8 cellular contexts compared by ENCODE assay signal in genomic region chr1:152036316-152037216, GRCh38. TPM values are rescaled to one million over a fixed set of nuclear protein-coding genes. Genes with fewer than 3 reads are reported as not detected.
DNase-seq lines count a peak whose midpoint lies in the region; ATAC-seq, FAIRE-seq and TF ChIP-seq lines count a peak whose summit lies in the region.

Gene S100A11 (minus strand): TSS chr1:152037004. CDS start chr1:152036915, 89 bp downstream.

- CTCF ChIA-PET in activated CD4-positive, alpha-beta memory T cell treated with anti-CD3 and anti-CD28 coated beads for 36 hours (lab: Charles Lee) = interaction anchor here (0.6 to 6.4 kb wide), 10 partner anchors 10 to 423 kb away, joined by 3 to 78 read pairs (median 12); no protein-coding TSS in a partner anchor

- TF ChIP-seq CTCF in dorsolateral prefrontal cortex (IDR thresholded peaks at IDR 0.05 in 54 of 56, conservative IDR thresholded peaks at IDR 0.05 in 2 of 56; ENCODE audit: low read depth in 1 of 56, partially characterized antibody in 56 of 56) = no peak
- no peak for TF ChIP-seq CTCF in lower leg skin (IDR thresholded peaks at IDR 0.05)

- no peak for FAIRE-seq in H54 (lab: Jason Lieb, UNC)

- POLR2A ChIA-PET in activated CD4-positive, alpha-beta memory T cell treated with anti-CD3 and anti-CD28 coated beads for 36 hours (lab: Charles Lee) = interaction anchor here (0.6 to 5.1 kb wide), 8 partner anchors 8 to 274 kb away, joined by 3 to 62 read pairs (median 4); partner anchors contain the start of gene MRPL9

- DNase-seq in D341Med (ENCODE audit: low spot score) (peak; percentile 55), H54 (ENCODE audit: insufficient read length, low spot score) (peak; percentile 67), NCI-H510A (lab: John Stamatoyannopoulos, UW) (peak; percentile 65), dorsolateral prefrontal cortex (peak in 8 of 10 donors; percentile 25 to 72 (median 44)), lower leg skin (ENCODE audit: low spot score in 2 of 2) (peak; percentile 92 to 98)
- DNase-seq in activated CD4-positive, alpha-beta memory T cell treated with anti-CD3 and anti-CD28 coated beads for 36 hours = peak; percentile 91
- peak; percentile 56 to 87 (median 61) for DNase-seq in stimulated activated CD4-positive, alpha-beta T cell treated with anti-CD3 and anti-CD28 coated beads, TNF-alpha, amount 100 ng/mL, for 24 hours (ENCODE audit: low read depth in 3 of 3)

- H3K27ac Mint-ChIP-seq in activated CD4-positive, alpha-beta memory T cell treated with anti-CD3 and anti-CD28 coated beads for 36 hours = peak within 1 kb of the TSS; percentile 100

- 1% methylated on average over 52 of the region's 52 CpGs for WGBS in lower leg skin, 2 donors

- H3K4me3 ChIP-seq in dorsolateral prefrontal cortex (peak within 1 kb of the TSS; percentile 17 to 69 (median 51)), lower leg skin (ENCODE audit: low read depth, poor library complexity, severe bottlenecking) (peak within 1 kb of the TSS; percentile 73)

- H3K4me3 Mint-ChIP-seq in activated CD4-positive, alpha-beta memory T cell treated with anti-CD3 and anti-CD28 coated beads for 36 hours = peak within 1 kb of the TSS; percentile 83

- peaks cover 46% of the 10 kb centered on the region for H3K36me3 Mint-ChIP-seq in activated CD4-positive, alpha-beta memory T cell treated with anti-CD3 and anti-CD28 coated beads for 36 hours

- ATAC-seq in HG03469 (IDR thresholded peaks at IDR 0.05; ENCODE audit: unreplicated experiment) = no peak

- no peaks in the 10 kb centered on the region for H3K9me3 Mint-ChIP-seq in activated CD4-positive, alpha-beta memory T cell treated with anti-CD3 and anti-CD28 coated beads for 36 hours

- TF ChIP-seq POLR2A in H54 (IDR thresholded peaks at IDR 0.05; ENCODE audit: low read depth, low read length) (peak; percentile 99), lower leg skin (IDR thresholded peaks at IDR 0.05) (peak in 1 of 2 donors; percentile 66)

- H3K27me3 ChIP-seq in dorsolateral prefrontal cortex = peaks cover 0 to 64% (median 27%) of the 10 kb centered on the region in 45 donors

- H3K27me3 Mint-ChIP-seq in activated CD4-positive, alpha-beta memory T cell treated with anti-CD3 and anti-CD28 coated beads for 36 hours = no peaks in the 10 kb centered on the region

- H3K27ac ChIP-seq in dorsolateral prefrontal cortex = peak within 1 kb of the TSS in 53 of 59 donors; percentile 6 to 90 (median 72)

- intact Hi-C loops in activated CD4-positive, alpha-beta memory T cell treated with anti-CD3 and anti-CD28 coated beads for 36 hours (cut with micrococcal nuclease) = loop anchor here (10.0 kb wide), 1 partner anchor 1508 kb away; the partner anchor contains the start of genes S100A3, S100A4 and S100A5
- intact Hi-C loops in dorsolateral prefrontal cortex (cut with DNase I) (no loop called here), lower leg skin (cut with DNase I; ENCODE audit: low total_unique reads) (no loop called here)

- H3K4me1 Mint-ChIP-seq in activated CD4-positive, alpha-beta memory T cell treated with anti-CD3 and anti-CD28 coated beads for 36 hours (ENCODE audit: low read depth) = peaks cover 34% of the 10 kb centered on the region

RNA-seq across cellular contexts. Expression of gene S100A11, which starts in this region (rescaled TPM):
- 100 to 1,000 TPM; 460 to 477 TPM for total RNA-seq in activated CD4-positive, alpha-beta memory T cell treated with anti-CD3 and anti-CD28 coated beads for 36 hours
- 100 to 1,000 TPM in 2 of 120 experiments, 10 to 100 TPM in 110, 1 to 10 TPM in 8; 7.0 to 134 (median 22.1) TPM for total RNA-seq in dorsolateral prefrontal cortex
- 100 to 1,000 TPM; 394 to 516 (median 448) TPM for total RNA-seq in lower leg skin

Comparison
In these comparisons a context has a peak if more than half of its experiments do, and no peak if none do; other contexts are left out.
1. DNase-seq: peak in every context shown above with its lines; median percentile 95 in lower leg skin; 91 in activated CD4-positive, alpha-beta memory T cell treated with anti-CD3 and anti-CD28 coated beads for 36 hours; 67 in H54; 65 in NCI-H510A; 61 in stimulated activated CD4-positive, alpha-beta T cell treated with anti-CD3 and anti-CD28 coated beads, TNF-alpha, amount 100 ng/mL, for 24 hours; 55 in D341Med; 44 in dorsolateral prefrontal cortex.